ENCODE assay signal across 2 cellular contexts in the genomic region with DNA sequence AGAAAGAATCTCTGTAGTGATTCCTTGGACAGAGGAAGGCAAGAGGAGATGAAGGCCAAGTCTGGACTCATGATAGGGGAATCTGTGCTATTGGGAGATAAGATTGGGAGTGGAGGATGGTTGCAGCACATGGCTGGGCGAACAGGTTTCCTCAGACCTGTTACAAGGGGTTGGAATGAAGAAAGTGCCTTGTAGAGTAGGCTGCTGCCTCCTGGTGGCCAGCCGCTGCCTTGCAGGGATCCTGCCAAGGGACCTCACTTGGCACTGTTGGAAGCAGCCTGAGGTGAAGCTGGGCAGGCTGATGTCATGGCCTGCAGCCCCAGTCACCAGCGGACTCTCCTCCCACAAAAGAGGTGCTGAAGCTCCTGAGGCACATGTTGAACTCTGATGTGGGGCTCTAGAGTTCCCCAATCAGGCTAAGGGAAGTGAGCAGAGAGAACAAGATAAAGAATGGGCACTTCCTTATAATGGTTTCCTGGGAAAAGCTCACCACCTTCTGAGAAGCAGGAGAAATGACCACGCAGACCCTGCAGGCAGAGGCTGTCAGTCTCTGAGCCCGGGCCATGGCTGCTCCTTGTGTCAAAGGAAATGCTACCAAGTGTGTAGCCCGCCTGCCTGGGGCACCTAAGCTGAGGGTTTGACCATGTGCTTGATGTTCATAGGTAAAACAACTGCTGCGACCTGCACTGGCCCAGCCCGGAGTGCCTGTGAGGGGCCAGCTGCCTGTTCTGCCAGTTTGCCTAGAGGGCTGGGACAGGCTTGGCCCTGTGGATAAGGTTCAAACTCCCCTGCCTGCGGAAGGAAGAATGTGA.
TF ChIP-seq lines count a peak whose summit lies in the region.

No MANE protein-coding gene starts in this region.

TF ChIP-seq in A549, 52 proteins besides CTCF, POLR2A, EP300 and RAD21:
- TF ChIP-seq MYC (IDR thresholded peaks at IDR 0.05; ENCODE audit: borderline replicate concordance, low read length) (0 out of 2 replicates have a peak, but pooled peaks have one; percentile 44), SMC3 (IDR thresholded peaks at IDR 0.05) (peak; percentile 61), MAX (IDR thresholded peaks at IDR 0.05) (peak; percentile 56; the same call in 1 of the 2 replicates), BCL3 (IDR thresholded peaks at IDR 0.05) (no peak)
TF ChIP-seq in A549: peak in this region for 3.

TF ChIP-seq in K562, 482 proteins besides CTCF, POLR2A, EP300 and RAD21 (continues in another document):
- TF ChIP-seq CTBP1 (IDR thresholded peaks at IDR 0.05; ENCODE audit: borderline replicate concordance) (peak; percentile 62; the same call in 1 of the 2 replicates), PHB (CRISPR knock-in tag; IDR thresholded peaks at IDR 0.05) (no peak), SIX5 (IDR thresholded peaks at IDR 0.05; ENCODE audit: borderline replicate concordance in 1 of 2, insufficient read depth in 1 of 2, low read depth in 1 of 2, low read length in 2 of 2) (no peak), ZNF24 (IDR thresholded peaks at IDR 0.05) (peak; percentile 12; the same call in 1 of the 2 replicates), KAT2B (IDR thresholded peaks at IDR 0.05; ENCODE audit: low read depth, low read length) (no peak), SP1 (CRISPR knock-in tag; IDR thresholded peaks at IDR 0.05) (0 out of 2 replicates have a peak, but pooled peaks have one; percentile 26), RCOR1 (IDR thresholded peaks at IDR 0.05; ENCODE audit: borderline replicate concordance in 1 of 2, low read depth in 2 of 2, low read length in 2 of 2) (peak; percentile 41 to 93; a peak in 2 of 4 replicates), ARID4B (CRISPR knock-in tag; IDR thresholded peaks at IDR 0.05) (0 out of 2 replicates have a peak, but pooled peaks have one; percentile 43), ZBTB26 (CRISPR knock-in tag; IDR thresholded peaks at IDR 0.05) (no peak), ELF1 (tag; IDR thresholded peaks at IDR 0.05) (peak; percentile 32; the same call in 1 of the 2 replicates), SAP30 (IDR thresholded peaks at IDR 0.05; ENCODE audit: borderline replicate concordance, insufficient read depth, low read depth, low read length, poor library complexity, severe bottlenecking) (no peak), ARID1B (IDR thresholded peaks at IDR 0.05) (peak; percentile 42; the same call in 1 of the 2 replicates), EP400 (IDR thresholded peaks at IDR 0.05) (peak; percentile 52; the same call in 1 of the 2 replicates), NFIC (IDR thresholded peaks at IDR 0.05) (0 out of 2 replicates have a peak, but pooled peaks have one; percentile 20), JUND (IDR thresholded peaks at IDR 0.05; ENCODE audit: borderline replicate concordance, low read depth, low read length) (peak; percentile 24; the same call in 1 of the 2 replicates), JUND (tag; IDR thresholded peaks at IDR 0.05; ENCODE audit: borderline replicate concordance, low read depth, low read length) (no peak), HDAC2 (IDR thresholded peaks at IDR 0.05) (0 out of 2 replicates have a peak, but pooled peaks have one; percentile 31), SPI1 (IDR thresholded peaks at IDR 0.05; ENCODE audit: borderline replicate concordance, low read depth, low read length) (peak; percentile 73; the same call in 1 of the 2 replicates), HDAC1 (IDR thresholded peaks at IDR 0.05) (peak in 1 of 2 experiments; percentile 59; a peak in 2 of 4 replicates), ZNF57 (CRISPR knock-in tag; IDR thresholded peaks at IDR 0.05) (no peak), CBFA2T2 (conservative IDR thresholded peaks at IDR 0.05) (peak; percentile 42; the same call in 1 of the 2 replicates), ZNF592 (IDR thresholded peaks at IDR 0.05) (no peak)
- TF ChIP-seq, protein P1, sequence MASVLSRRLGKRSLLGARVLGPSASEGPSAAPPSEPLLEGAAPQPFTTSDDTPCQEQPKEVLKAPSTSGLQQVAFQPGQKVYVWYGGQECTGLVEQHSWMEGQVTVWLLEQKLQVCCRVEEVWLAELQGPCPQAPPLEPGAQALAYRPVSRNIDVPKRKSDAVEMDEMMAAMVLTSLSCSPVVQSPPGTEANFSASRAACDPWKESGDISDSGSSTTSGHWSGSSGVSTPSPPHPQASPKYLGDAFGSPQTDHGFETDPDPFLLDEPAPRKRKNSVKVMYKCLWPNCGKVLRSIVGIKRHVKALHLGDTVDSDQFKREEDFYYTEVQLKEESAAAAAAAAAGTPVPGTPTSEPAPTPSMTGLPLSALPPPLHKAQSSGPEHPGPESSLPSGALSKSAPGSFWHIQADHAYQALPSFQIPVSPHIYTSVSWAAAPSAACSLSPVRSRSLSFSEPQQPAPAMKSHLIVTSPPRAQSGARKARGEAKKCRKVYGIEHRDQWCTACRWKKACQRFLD (CRISPR knock-in tag; IDR thresholded peaks at IDR 0.05) = no peak
- TF ChIP-seq, protein P2, sequence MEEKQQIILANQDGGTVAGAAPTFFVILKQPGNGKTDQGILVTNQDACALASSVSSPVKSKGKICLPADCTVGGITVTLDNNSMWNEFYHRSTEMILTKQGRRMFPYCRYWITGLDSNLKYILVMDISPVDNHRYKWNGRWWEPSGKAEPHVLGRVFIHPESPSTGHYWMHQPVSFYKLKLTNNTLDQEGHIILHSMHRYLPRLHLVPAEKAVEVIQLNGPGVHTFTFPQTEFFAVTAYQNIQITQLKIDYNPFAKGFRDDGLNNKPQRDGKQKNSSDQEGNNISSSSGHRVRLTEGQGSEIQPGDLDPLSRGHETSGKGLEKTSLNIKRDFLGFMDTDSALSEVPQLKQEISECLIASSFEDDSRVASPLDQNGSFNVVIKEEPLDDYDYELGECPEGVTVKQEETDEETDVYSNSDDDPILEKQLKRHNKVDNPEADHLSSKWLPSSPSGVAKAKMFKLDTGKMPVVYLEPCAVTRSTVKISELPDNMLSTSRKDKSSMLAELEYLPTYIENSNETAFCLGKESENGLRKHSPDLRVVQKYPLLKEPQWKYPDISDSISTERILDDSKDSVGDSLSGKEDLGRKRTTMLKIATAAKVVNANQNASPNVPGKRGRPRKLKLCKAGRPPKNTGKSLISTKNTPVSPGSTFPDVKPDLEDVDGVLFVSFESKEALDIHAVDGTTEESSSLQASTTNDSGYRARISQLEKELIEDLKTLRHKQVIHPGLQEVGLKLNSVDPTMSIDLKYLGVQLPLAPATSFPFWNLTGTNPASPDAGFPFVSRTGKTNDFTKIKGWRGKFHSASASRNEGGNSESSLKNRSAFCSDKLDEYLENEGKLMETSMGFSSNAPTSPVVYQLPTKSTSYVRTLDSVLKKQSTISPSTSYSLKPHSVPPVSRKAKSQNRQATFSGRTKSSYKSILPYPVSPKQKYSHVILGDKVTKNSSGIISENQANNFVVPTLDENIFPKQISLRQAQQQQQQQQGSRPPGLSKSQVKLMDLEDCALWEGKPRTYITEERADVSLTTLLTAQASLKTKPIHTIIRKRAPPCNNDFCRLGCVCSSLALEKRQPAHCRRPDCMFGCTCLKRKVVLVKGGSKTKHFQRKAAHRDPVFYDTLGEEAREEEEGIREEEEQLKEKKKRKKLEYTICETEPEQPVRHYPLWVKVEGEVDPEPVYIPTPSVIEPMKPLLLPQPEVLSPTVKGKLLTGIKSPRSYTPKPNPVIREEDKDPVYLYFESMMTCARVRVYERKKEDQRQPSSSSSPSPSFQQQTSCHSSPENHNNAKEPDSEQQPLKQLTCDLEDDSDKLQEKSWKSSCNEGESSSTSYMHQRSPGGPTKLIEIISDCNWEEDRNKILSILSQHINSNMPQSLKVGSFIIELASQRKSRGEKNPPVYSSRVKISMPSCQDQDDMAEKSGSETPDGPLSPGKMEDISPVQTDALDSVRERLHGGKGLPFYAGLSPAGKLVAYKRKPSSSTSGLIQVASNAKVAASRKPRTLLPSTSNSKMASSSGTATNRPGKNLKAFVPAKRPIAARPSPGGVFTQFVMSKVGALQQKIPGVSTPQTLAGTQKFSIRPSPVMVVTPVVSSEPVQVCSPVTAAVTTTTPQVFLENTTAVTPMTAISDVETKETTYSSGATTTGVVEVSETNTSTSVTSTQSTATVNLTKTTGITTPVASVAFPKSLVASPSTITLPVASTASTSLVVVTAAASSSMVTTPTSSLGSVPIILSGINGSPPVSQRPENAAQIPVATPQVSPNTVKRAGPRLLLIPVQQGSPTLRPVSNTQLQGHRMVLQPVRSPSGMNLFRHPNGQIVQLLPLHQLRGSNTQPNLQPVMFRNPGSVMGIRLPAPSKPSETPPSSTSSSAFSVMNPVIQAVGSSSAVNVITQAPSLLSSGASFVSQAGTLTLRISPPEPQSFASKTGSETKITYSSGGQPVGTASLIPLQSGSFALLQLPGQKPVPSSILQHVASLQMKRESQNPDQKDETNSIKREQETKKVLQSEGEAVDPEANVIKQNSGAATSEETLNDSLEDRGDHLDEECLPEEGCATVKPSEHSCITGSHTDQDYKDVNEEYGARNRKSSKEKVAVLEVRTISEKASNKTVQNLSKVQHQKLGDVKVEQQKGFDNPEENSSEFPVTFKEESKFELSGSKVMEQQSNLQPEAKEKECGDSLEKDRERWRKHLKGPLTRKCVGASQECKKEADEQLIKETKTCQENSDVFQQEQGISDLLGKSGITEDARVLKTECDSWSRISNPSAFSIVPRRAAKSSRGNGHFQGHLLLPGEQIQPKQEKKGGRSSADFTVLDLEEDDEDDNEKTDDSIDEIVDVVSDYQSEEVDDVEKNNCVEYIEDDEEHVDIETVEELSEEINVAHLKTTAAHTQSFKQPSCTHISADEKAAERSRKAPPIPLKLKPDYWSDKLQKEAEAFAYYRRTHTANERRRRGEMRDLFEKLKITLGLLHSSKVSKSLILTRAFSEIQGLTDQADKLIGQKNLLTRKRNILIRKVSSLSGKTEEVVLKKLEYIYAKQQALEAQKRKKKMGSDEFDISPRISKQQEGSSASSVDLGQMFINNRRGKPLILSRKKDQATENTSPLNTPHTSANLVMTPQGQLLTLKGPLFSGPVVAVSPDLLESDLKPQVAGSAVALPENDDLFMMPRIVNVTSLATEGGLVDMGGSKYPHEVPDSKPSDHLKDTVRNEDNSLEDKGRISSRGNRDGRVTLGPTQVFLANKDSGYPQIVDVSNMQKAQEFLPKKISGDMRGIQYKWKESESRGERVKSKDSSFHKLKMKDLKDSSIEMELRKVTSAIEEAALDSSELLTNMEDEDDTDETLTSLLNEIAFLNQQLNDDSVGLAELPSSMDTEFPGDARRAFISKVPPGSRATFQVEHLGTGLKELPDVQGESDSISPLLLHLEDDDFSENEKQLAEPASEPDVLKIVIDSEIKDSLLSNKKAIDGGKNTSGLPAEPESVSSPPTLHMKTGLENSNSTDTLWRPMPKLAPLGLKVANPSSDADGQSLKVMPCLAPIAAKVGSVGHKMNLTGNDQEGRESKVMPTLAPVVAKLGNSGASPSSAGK (IDR thresholded peaks at IDR 0.05) = peak; percentile 11; the same call in 1 of the 2 replicates
